In the genomic region with DNA sequence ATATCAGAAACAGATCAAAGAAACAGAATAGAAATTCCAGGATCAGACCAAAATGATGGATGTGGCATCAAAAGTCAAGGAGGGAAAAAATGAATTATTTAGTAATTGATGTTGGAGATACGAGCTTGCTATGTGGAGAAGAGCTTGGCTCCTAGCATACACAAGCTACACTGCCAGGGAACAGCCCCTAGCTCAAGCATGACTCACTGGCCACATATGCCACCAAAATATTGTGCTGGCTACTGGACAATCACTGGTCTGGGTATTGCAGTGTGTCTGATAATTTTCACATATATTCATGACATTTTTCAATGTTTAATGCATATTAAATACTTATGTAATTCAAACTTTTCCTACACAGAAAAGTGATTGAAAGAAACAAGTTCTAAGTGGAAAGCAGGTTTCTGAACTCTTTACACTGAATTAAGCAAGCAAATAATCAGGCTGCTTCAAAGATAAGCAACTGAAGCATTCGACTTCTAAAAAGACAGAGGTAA, we compare ENCODE assay signal across 20 cellular contexts. TPM values are rescaled to one million over a fixed set of nuclear protein-coding genes. Genes with fewer than 3 reads are reported as not detected.
DNase-seq lines count a peak whose midpoint lies in the region; ATAC-seq and TF ChIP-seq lines count a peak whose summit lies in the region.
"Had no signal": no experiment of that assay in that cellular context is flagged by ENCODE, and none has a peak within 500 bp of the region (broad histone marks: within the 10 kb centered on the region; RNA-seq: fewer than 3 reads in every experiment).

No MANE protein-coding gene starts in this region.

- no peaks in the 10 kb centered on the region for H3K9me3 ChIP-seq in HEK293 (ENCODE audit: control insufficient read depth, insufficient read depth, low read depth, low read length)
- H3K9me3 ChIP-seq in trophoblast cell (ENCODE audit: insufficient read depth, low read depth, low read length): peaks cover 4% of the 10 kb centered on the region
- H3K9me3 ChIP-seq in gastroesophageal sphincter: peaks cover 0 to 20% (median 2%) of the 10 kb centered on the region in 3 donors
- H3K9me3 ChIP-seq in esophagus muscularis mucosa: peaks cover 0 to 11% (median 5%) of the 10 kb centered on the region in 4 donors

- no peaks in the 10 kb centered on the region for H3K79me2 ChIP-seq in trophoblast cell (ENCODE audit: control insufficient read depth, insufficient read depth, low read length, poor library complexity)

- H2AFZ ChIP-seq in trophoblast cell (ENCODE audit: insufficient read depth, low read length, poor library complexity): no peak overlapping the region

- in situ Hi-C loops in brain microvascular endothelial cell (cut with HindIII; ENCODE audit: low pct_ligation_motif_present, low sequenced_read_pairs): no loop called here

- CTCF ChIA-PET in HEK293 (lab: Yijun Ruan, JAX): interaction anchor here (0.7 kb wide), 1 partner anchor 31 kb away, joined by 3 read pairs; no protein-coding TSS in a partner anchor

- H3K27me3 ChIP-seq in brain microvascular endothelial cell (replicated peaks): no peaks in the 10 kb centered on the region
- no peaks in the 10 kb centered on the region for H3K27me3 ChIP-seq in trophoblast cell (ENCODE audit: insufficient read depth, low read length)
- no peaks in the 10 kb centered on the region for H3K27me3 ChIP-seq in gastroesophageal sphincter
- peaks cover 0 to 5% (median 0%) of the 10 kb centered on the region in 4 donors for H3K27me3 ChIP-seq in esophagus muscularis mucosa
- H3K27me3 ChIP-seq: BLaER1 treated with 17β-estradiol and CSF1 and Interleukin-3, amounts not matched to agents 10 nM and 100 nM had no signal

- intact Hi-C loops in esophagus muscularis mucosa (cut with DNase I): no loop called here

- no peak overlapping the region for H3K4ac ChIP-seq in trophoblast cell (ENCODE audit: low read depth, low read length)

- TF ChIP-seq EP300 in gastroesophageal sphincter (IDR thresholded peaks at IDR 0.05): no peak
- no peak for TF ChIP-seq EP300 in esophagus muscularis mucosa (IDR thresholded peaks at IDR 0.05)

- H3K4me3 ChIP-seq in HEK293 (ENCODE audit: low read depth, low read length) (no peak overlapping the region), brain microvascular endothelial cell (ENCODE audit: low read depth, low read length) (no peak overlapping the region), trophoblast cell (ENCODE audit: low read depth, low read length) (no peak overlapping the region), gastroesophageal sphincter (no peak overlapping the region), esophagus muscularis mucosa (no peak overlapping the region)
- H3K4me3 ChIP-seq: BLaER1 treated with 17β-estradiol and CSF1 and Interleukin-3, amounts not matched to agents 10 nM and 100 nM had no signal

- H2AK5ac ChIP-seq in trophoblast cell (ENCODE audit: low read length): no peak overlapping the region

- H3K27ac ChIP-seq in HEK293 (ENCODE audit: extremely low read depth, low read depth, low read length) (no peak overlapping the region), brain microvascular endothelial cell (no peak overlapping the region), trophoblast cell (ENCODE audit: low read depth, low read length) (no peak overlapping the region), gastroesophageal sphincter (no peak overlapping the region), esophagus muscularis mucosa (replicated peaks in 1 of 4) (no peak overlapping the region)
- H3K27ac ChIP-seq: BLaER1 treated with 17β-estradiol and CSF1 and Interleukin-3, amounts not matched to agents 10 nM and 100 nM had no signal

- no peak for ATAC-seq in gastroesophageal sphincter
- ATAC-seq: Right ventricle myocardium inferior had no signal

- no peak overlapping the region for H2BK120ac ChIP-seq in trophoblast cell (ENCODE audit: insufficient read depth, low read length, poor library complexity)

- H3K23ac ChIP-seq in trophoblast cell (ENCODE audit: low read length): no peak overlapping the region

- no peak overlapping the region for H3K9ac ChIP-seq in trophoblast cell (ENCODE audit: low read length)
- H3K9ac ChIP-seq: BLaER1 treated with 17β-estradiol and CSF1 and Interleukin-3, amounts not matched to agents 10 nM and 100 nM had no signal

- H3K79me1 ChIP-seq in trophoblast cell (ENCODE audit: low read length): no peaks in the 10 kb centered on the region

- H4K12ac ChIP-seq in trophoblast cell (ENCODE audit: low read depth, low read length): no peak overlapping the region

- no peak for TF ChIP-seq POLR2A in gastroesophageal sphincter (IDR thresholded peaks at IDR 0.05)
- TF ChIP-seq POLR2A in esophagus muscularis mucosa (IDR thresholded peaks at IDR 0.05; ENCODE audit: low read depth): no peak

- H4K91ac ChIP-seq in trophoblast cell (ENCODE audit: low read depth, low read length): no peak overlapping the region

- H4K8ac ChIP-seq in trophoblast cell (ENCODE audit: low read depth, low read length): no peak overlapping the region

- no peak overlapping the region for H2BK5ac ChIP-seq in trophoblast cell (ENCODE audit: low read depth, low read length, poor library complexity)

- TF ChIP-seq CTCF in HEK293 (tag by site-specific recombination; IDR thresholded peaks at IDR 0.05) (no peak), brain microvascular endothelial cell (IDR thresholded peaks at IDR 0.05; ENCODE audit: low read depth, low read length, missing control alignments) (no peak), gastroesophageal sphincter (IDR thresholded peaks at IDR 0.05) (no peak), esophagus muscularis mucosa (IDR thresholded peaks at IDR 0.05) (no peak)

- no peak overlapping the region for H2BK12ac ChIP-seq in trophoblast cell (ENCODE audit: low read length)

- POLR2A ChIA-PET in HEK293 (lab: Yijun Ruan, JAX): interaction anchor here (1.0 kb wide), 1 partner anchor 60 kb away, joined by 3 read pairs; the partner anchor contains the start of gene OAT

- no peak overlapping the region for H3K4me2 ChIP-seq in trophoblast cell (ENCODE audit: low read length)
- H3K4me2 ChIP-seq: BLaER1 treated with 17β-estradiol and CSF1 and Interleukin-3, amounts not matched to agents 10 nM and 100 nM had no signal

- no CpG with 5 or more reads among the region's 2 CpGs for WGBS in trophoblast cell (ENCODE audit: extremely low coverage, insufficient coverage, insufficient read length)
- 84 to 86% methylated on average over 2 of the region's 2 CpGs for WGBS in gastroesophageal sphincter (ENCODE audit: low coverage in 1 of 2), 2 donors
- 86% methylated on average over 2 of the region's 2 CpGs for WGBS in esophagus muscularis mucosa

- no peak overlapping the region for H3K18ac ChIP-seq in trophoblast cell (ENCODE audit: low read length)

- no peak overlapping the region for H3K14ac ChIP-seq in trophoblast cell (ENCODE audit: low read length)

- H3K4me1 ChIP-seq in HEK293 (ENCODE audit: control insufficient read depth, insufficient read depth, low read length) (no peaks in the 10 kb centered on the region; the same call in 1 of the 2 replicates), trophoblast cell (ENCODE audit: control insufficient read depth in 1 of 2, insufficient read depth in 2 of 2, low read length in 2 of 2) (no peaks in the 10 kb centered on the region), gastroesophageal sphincter (peaks cover 0 to 4% (median 0%) of the 10 kb centered on the region in 3 donors), esophagus muscularis mucosa (peaks cover 0 to 8% (median 0%) of the 10 kb centered on the region in 4 donors)

- no peaks in the 10 kb centered on the region for H3K36me3 ChIP-seq in HEK293 (ENCODE audit: control insufficient read depth in 2 of 2, insufficient read depth in 1 of 2, low read length in 2 of 2)
- no peaks in the 10 kb centered on the region for H3K36me3 ChIP-seq in brain microvascular endothelial cell (replicated peaks)
- H3K36me3 ChIP-seq in trophoblast cell (ENCODE audit: control insufficient read depth in 1 of 2, insufficient read depth in 2 of 2, low read length in 2 of 2): no peaks in the 10 kb centered on the region
- H3K36me3 ChIP-seq in gastroesophageal sphincter: no peaks in the 10 kb centered on the region
- H3K36me3 ChIP-seq in esophagus muscularis mucosa: no peaks in the 10 kb centered on the region

- DNase-seq in Daoy (ENCODE audit: low read depth): peak; percentile 21
- DNase-seq in brain microvascular endothelial cell: peak; percentile 22
- peak; percentile 22 to 37 for DNase-seq in trophoblast cell
- no peak for DNase-seq in H4 (ENCODE audit: low spot score)
- no peak for DNase-seq in esophagus muscularis mucosa (ENCODE audit: extremely low spot score)
- DNase-seq: CD8-positive, alpha-beta memory T cell; DMS53; H7; Karpas-422; NCI-H1417; NCI-H187; NCI-H2107; NCI-H2227 treated with DMSO at 0.1 percent for 48 hours; NCI-H524; NCI-H82; SW 1271 had no signal

TF ChIP-seq in HEK293, 187 proteins besides CTCF, POLR2A, EP300 and RAD21:
- peak; percentile 96 for TF ChIP-seq ZNF26 (tag by site-specific recombination; IDR thresholded peaks at IDR 0.05)
- TF ChIP-seq ZNF664 (tag by site-specific recombination; IDR thresholded peaks at IDR 0.05): no peak
- TF ChIP-seq SETDB1 (IDR thresholded peaks at IDR 0.05; ENCODE audit: insufficient read length, low read length): peak; percentile 90

RNA-seq across cellular contexts. Expression of gene OAT, which starts 59.3 kb away (rescaled TPM):
- 90.5 and 101 TPM in 2 replicates for total RNA-seq in Daoy (2014; rRNA removed; shearing (Covaris generic))
- polyA plus RNA-seq in trophoblast cell (2013): 48.2 and 50.5 TPM in 2 replicates
- 100 to 1,000 TPM; 139 to 205 (median 168) TPM for total RNA-seq in gastroesophageal sphincter
- 198 and 200 TPM in 2 replicates for total RNA-seq in H4 (2014; rRNA removed; shearing (Covaris generic))
- total RNA-seq in esophagus muscularis mucosa: 100 to 1,000 TPM in 3 of 4 donors, 10 to 100 TPM in 1; 98.8 to 169 (median 143) TPM

Comparison
In these comparisons a context has a peak if more than half of its experiments do, and no peak if none do; other contexts are left out.
1. DNase-seq: peak in Daoy (single experiment), brain microvascular endothelial cell (single experiment) and trophoblast cell (2 of 2); none in H4 (single experiment) and esophagus muscularis mucosa (single experiment).